ENCODE assay signal across 22 cellular contexts in genomic region chr22:27385261-27385998, GRCh38.
"Had no signal": no experiment of that assay in that cellular context is flagged by ENCODE, and none has a peak within 500 bp of the region (broad histone marks: within the 10 kb centered on the region; RNA-seq: fewer than 3 reads in every experiment).

No MANE protein-coding gene starts in this region.

- H3K4me1 ChIP-seq: pancreas, right lobe of liver, thyroid gland had no signal

- ATAC-seq: activated CD8-positive, alpha-beta T cell treated with anti-CD3 and anti-CD28 coated beads for 36 hours; left lobe of liver; pancreas; right lobe of liver; SK-N-SH treated with all-trans-retinoic acid at 6 μM for 48 hours; stimulated activated naive B cell treated with anti-CD40 and anti-IgM and Interleukin-4, amounts not matched to agents 10 μg/mL and 1 μg/mL and 100 μg/mL, for 72 hours; T-cell had no signal

- DNase-seq: activated CD4-positive, alpha-beta T cell treated with anti-CD3 and anti-CD28 coated beads, Interleukin-2, amount 10 ng/mL, durations not matched to agents 24 days and 14 days; activated CD4-positive, CD25-positive, alpha-beta regulatory T cell; activated CD8-positive, alpha-beta T cell treated with anti-CD3 and anti-CD28 coated beads for 36 hours; activated naive CD4-positive, alpha-beta T cell treated with anti-CD3 and anti-CD28 coated beads for 36 hours; activated T-cell treated with anti-CD3 and anti-CD28 coated beads, Interleukin-2, amount 50 U/mL, for 1 hour; aorta; cerebellar nuclear complex; effector memory CD4-positive, alpha-beta T cell; foreskin fibroblast; glutamatergic neuron; hypothalamus; kidney; nephron progenitor cell; pancreas; right lobe of liver; stimulated activated CD4-positive, alpha-beta T cell treated with anti-CD3 and anti-CD28 coated beads, Interleukin-4, amount 100 ng/mL, for 24 hours; stimulated activated naive B cell treated with anti-CD40 and anti-IgM and Interleukin-4, amounts not matched to agents 10 μg/mL and 1 μg/mL and 100 μg/mL, for 72 hours; T-cell had no signal

- H3K27me3 ChIP-seq: pancreas, right lobe of liver, thyroid gland had no signal

- H3K27ac ChIP-seq: pancreas, right lobe of liver, thyroid gland had no signal

- H3K4me3 ChIP-seq: lung, pancreas, right lobe of liver, thyroid gland had no signal

- H3K9me3 ChIP-seq: pancreas, right lobe of liver, thyroid gland had no signal

- H3K36me3 ChIP-seq: pancreas, right lobe of liver, thyroid gland had no signal
